Comparison of ENCODE assay signal across 28 cellular contexts in genomic region chrY:14818452-14818851, GRCh38.
"Had no signal": no experiment of that assay in that cellular context is flagged by ENCODE, and none has a peak within 500 bp of the region (broad histone marks: within the 10 kb centered on the region; RNA-seq: fewer than 3 reads in every experiment).

No MANE protein-coding gene starts in this region.

- H3K4me1 ChIP-seq: colonic mucosa, esophagus muscularis mucosa, esophagus squamous epithelium, foreskin keratinocyte, gastrocnemius medialis, gastroesophageal sphincter, heart left ventricle, heart right ventricle had no signal

- H3K27me3 ChIP-seq: colonic mucosa, dorsolateral prefrontal cortex, esophagus muscularis mucosa, esophagus squamous epithelium, foreskin keratinocyte, gastrocnemius medialis, gastroesophageal sphincter, heart left ventricle, heart right ventricle had no signal

- H3K27ac ChIP-seq: colonic mucosa, coronary artery, dorsolateral prefrontal cortex, epithelial cell of prostate, esophagus muscularis mucosa, esophagus squamous epithelium, foreskin keratinocyte, gastrocnemius medialis, gastroesophageal sphincter, heart left ventricle, heart right ventricle had no signal

- FAIRE-seq: colon, endometrium, endothelial cell of umbilical vein, frontal cortex had no signal

- H3K36me3 ChIP-seq: colonic mucosa, esophagus muscularis mucosa, esophagus squamous epithelium, gastrocnemius medialis, gastroesophageal sphincter, heart left ventricle, heart right ventricle had no signal

- H3K4me3 ChIP-seq: colonic mucosa, coronary artery, dorsolateral prefrontal cortex, esophagus muscularis mucosa, esophagus squamous epithelium, gastrocnemius medialis, gastroesophageal sphincter, heart left ventricle, heart right ventricle had no signal

- H3K9me3 ChIP-seq: colonic mucosa, esophagus muscularis mucosa, esophagus squamous epithelium, gastrocnemius medialis, gastroesophageal sphincter, heart left ventricle, heart right ventricle had no signal

- DNase-seq: colonic mucosa; cortex of kidney; dermis blood vessel endothelial cell; dorsolateral prefrontal cortex; effector CD4-positive, alpha-beta T cell; effector CD8-positive, alpha-beta T cell; effector memory CD4-positive, alpha-beta T cell; effector memory CD8-positive, alpha-beta T cell; endodermal cell; erythroblast; esophagus squamous epithelium; foreskin fibroblast; foreskin keratinocyte; foreskin melanocyte; gastrocnemius medialis; glutamatergic neuron; head of caudate nucleus; heart left ventricle; heart right ventricle had no signal

- ATAC-seq: effector memory CD8-positive, alpha-beta T cell; esophagus mucosa; foreskin keratinocyte; gastrocnemius medialis; gastroesophageal sphincter; heart left ventricle; heart right ventricle had no signal
